In the genomic region with DNA sequence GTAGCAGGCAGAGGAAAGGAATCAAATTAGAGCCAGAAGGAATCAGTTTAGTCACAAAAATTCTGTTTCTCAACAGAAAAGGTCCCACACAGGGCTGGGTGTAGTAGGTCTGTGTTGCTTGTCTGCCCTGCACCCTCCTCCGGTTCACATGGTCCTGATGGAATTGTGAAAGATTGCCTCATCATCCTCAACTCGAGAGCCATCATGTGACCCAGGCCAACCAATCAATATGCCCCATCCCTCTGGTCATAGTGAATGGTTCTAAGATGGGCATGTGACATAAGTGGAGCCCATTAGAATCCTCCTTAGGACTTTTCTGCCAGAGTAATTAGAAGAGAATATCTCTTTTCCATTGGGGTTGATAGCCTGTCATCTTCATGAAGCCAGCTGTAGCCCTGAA, we compare ENCODE assay signal across 11 cellular contexts.
"Had no signal": no experiment of that assay in that cellular context is flagged by ENCODE, and none has a peak within 500 bp of the region (broad histone marks: within the 10 kb centered on the region; RNA-seq: fewer than 3 reads in every experiment).

No MANE protein-coding gene starts in this region.

- H3K27ac Mint-ChIP-seq: activated CD4-positive, alpha-beta memory T cell treated with anti-CD3 and anti-CD28 coated beads for 36 hours; nephron progenitor cell had no signal

- H3K36me3 ChIP-seq: cardiac muscle cell, gastroesophageal sphincter, upper lobe of right lung had no signal

- ATAC-seq: gastroesophageal sphincter; stimulated activated naive CD8-positive, alpha-beta T cell treated with anti-CD3 and anti-CD28 coated beads, Interleukin-15, Interleukin-2, amounts not matched to agents 100 U/mL and 50 U/mL, for 24 hours; upper lobe of right lung had no signal

- H2AFZ ChIP-seq: hepatocyte had no signal

- H3K9me3 Mint-ChIP-seq: activated CD4-positive, alpha-beta memory T cell treated with anti-CD3 and anti-CD28 coated beads for 36 hours; nephron progenitor cell had no signal

- H3K4me1 ChIP-seq: upper lobe of right lung had no signal

- DNase-seq: activated CD4-positive, alpha-beta memory T cell treated with anti-CD3 and anti-CD28 coated beads for 36 hours; activated CD8-positive, alpha-beta memory T cell treated with anti-CD3 and anti-CD28 coated beads, Interleukin-2, amount 50 U/mL, for 4 hours; kidney glomerular epithelial cell; nephron progenitor cell; stimulated activated CD4-positive, alpha-beta T cell treated with anti-CD3 and anti-CD28 coated beads, Interleukin-12 subunit alpha, Interleukin-12 subunit beta, amount 100 ng/mL, for 4 hours; stimulated activated naive CD8-positive, alpha-beta T cell treated with anti-CD3 and anti-CD28 coated beads, Interleukin-15, Interleukin-2, amounts not matched to agents 100 U/mL and 50 U/mL, for 24 hours; T-helper 9 cell; upper lobe of right lung had no signal

- H3K4me2 ChIP-seq: hepatocyte had no signal

- H3K36me3 Mint-ChIP-seq: activated CD4-positive, alpha-beta memory T cell treated with anti-CD3 and anti-CD28 coated beads for 36 hours had no signal

- H3K27me3 ChIP-seq: cardiac muscle cell, gastroesophageal sphincter, hepatocyte, upper lobe of right lung had no signal

- H3K9me3 ChIP-seq: gastroesophageal sphincter, upper lobe of right lung had no signal

- H3K27ac ChIP-seq: cardiac muscle cell, gastroesophageal sphincter, upper lobe of right lung had no signal

- H3K4me3 ChIP-seq: cardiac muscle cell, gastroesophageal sphincter, hepatocyte, upper lobe of right lung had no signal

- H3K4me3 Mint-ChIP-seq: activated CD4-positive, alpha-beta memory T cell treated with anti-CD3 and anti-CD28 coated beads for 36 hours; nephron progenitor cell had no signal
